Comparison of ENCODE assay signal across 1 cellular context in genomic region chr12:67441736-67442346, GRCh38.
TF ChIP-seq lines count a peak whose summit lies in the region.

No MANE protein-coding gene starts in this region.

TF ChIP-seq in H1, 55 proteins besides CTCF, POLR2A, EP300 and RAD21:
- TF ChIP-seq CHD7 (IDR thresholded peaks at IDR 0.05; ENCODE audit: insufficient replicate concordance, low read length), result no peak
- 0 out of 2 replicates have a peak, but pooled peaks have one; percentile 6 for TF ChIP-seq YY1 (IDR thresholded peaks at IDR 0.05; ENCODE audit: low read depth, low read length)
- no peak for TF ChIP-seq JUN (IDR thresholded peaks at IDR 0.05; ENCODE audit: low read depth, low read length)
- no peak for TF ChIP-seq RBBP5 (IDR thresholded peaks at IDR 0.05; ENCODE audit: borderline replicate concordance, low read depth, low read length)
- no peak for TF ChIP-seq TAF1 (IDR thresholded peaks at IDR 0.05; ENCODE audit: low read depth, low read length)
- peak; percentile 43 for TF ChIP-seq MAX (IDR thresholded peaks at IDR 0.05)
- no peak for TF ChIP-seq SP1 (IDR thresholded peaks at IDR 0.05; ENCODE audit: low read depth, low read length)
- no peak for TF ChIP-seq CBX5 (IDR thresholded peaks at IDR 0.05; ENCODE audit: low read depth, low read length)
- peak; percentile 94 for TF ChIP-seq RFX5 (IDR thresholded peaks at IDR 0.05; ENCODE audit: borderline replicate concordance, low read depth, low read length)
- TF ChIP-seq HDAC2 (IDR thresholded peaks at IDR 0.05; ENCODE audit: borderline replicate concordance in 1 of 2, low read depth in 2 of 2, low read length in 2 of 2), result no peak
- TF ChIP-seq CREB1 (IDR thresholded peaks at IDR 0.05), result no peak
- TF ChIP-seq PHF8 (conservative IDR thresholded peaks at IDR 0.05; ENCODE audit: low read depth, low read length), result no peak
